Comparison of ENCODE assay signal across 9 cellular contexts in the genomic region with DNA sequence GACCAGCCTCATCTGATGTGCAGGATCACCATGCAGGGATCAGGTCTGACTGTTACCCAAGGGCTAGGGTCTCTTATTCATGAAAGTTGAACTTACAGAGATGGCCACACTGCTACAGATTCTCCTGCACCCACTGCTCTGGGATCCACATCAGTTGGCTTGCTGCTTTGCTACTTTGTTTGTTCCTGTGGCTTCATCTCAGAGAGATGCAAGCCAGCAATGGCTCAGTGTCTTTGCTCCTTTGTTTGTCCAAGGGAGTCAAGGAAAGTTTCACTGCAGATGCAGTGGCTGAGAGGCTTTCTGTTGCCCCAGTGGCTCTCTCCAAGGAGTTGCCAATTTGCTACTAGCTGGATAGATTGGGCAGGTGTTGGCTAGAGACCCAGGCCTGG.
DNase-seq lines count a peak whose midpoint lies in the region; ATAC-seq and TF ChIP-seq lines count a peak whose summit lies in the region.
"Had no signal": no experiment of that assay in that cellular context is flagged by ENCODE, and none has a peak within 500 bp of the region (broad histone marks: within the 10 kb centered on the region; RNA-seq: fewer than 3 reads in every experiment).

No MANE protein-coding gene starts in this region.

- peaks cover 24% of the 10 kb centered on the region in 2 experiments for H3K4me1 Mint-ChIP-seq in H9

- H3K4me2 ChIP-seq in H9 (ENCODE audit: insufficient read depth, insufficient read length, low read length) (no peak overlapping the region), MM.1S (ENCODE audit: low read depth, low read length) (no peak overlapping the region)
- H3K4me2 ChIP-seq: KMS-11 had no signal

- intact Hi-C loops in right lobe of liver (cut with DNase I) = no loop called here
- intact Hi-C loops in ascending aorta (cut with DNase I) = no loop called here

- no peak overlapping the region for H2AK5ac ChIP-seq in H9 (ENCODE audit: insufficient read length, low read length)

- H3K79me1 ChIP-seq in H9 (ENCODE audit: insufficient read depth, low read depth, low read length, poor library complexity, severe bottlenecking) = no peaks in the 10 kb centered on the region

- no peak overlapping the region for H2BK20ac ChIP-seq in H9 (ENCODE audit: low read depth, low read length, poor library complexity, severe bottlenecking)

- H4K91ac ChIP-seq in H9 (ENCODE audit: insufficient read length, low read depth, low read length) = no peak overlapping the region

- peaks cover 6% of the 10 kb centered on the region in 2 experiments; a peak in 2 of 5 replicates for H3K9me3 Mint-ChIP-seq in H9

- H3K9ac ChIP-seq in H9 (ENCODE audit: extremely low read depth, insufficient read length, low read length) (no peak overlapping the region), MM.1S (ENCODE audit: low read length) (no peak overlapping the region)
- H3K9ac ChIP-seq: KMS-11 had no signal

- no peak overlapping the region for H2BK120ac ChIP-seq in H9 (ENCODE audit: low read depth, low read length, poor library complexity, severe bottlenecking)

- H3F3A ChIP-seq in MM.1S (ENCODE audit: insufficient read depth, low read length) = no peaks in the 10 kb centered on the region

- H3K9me2 ChIP-seq in MM.1S (replicated peaks; ENCODE audit: insufficient read depth, low read length) = no peaks in the 10 kb centered on the region

- no peak overlapping the region for H3K56ac ChIP-seq in H9 (ENCODE audit: insufficient read length, low read depth, low read length)

- H3K14ac ChIP-seq in H9 (ENCODE audit: insufficient read depth, low read length) = no peak overlapping the region

- H3K27ac ChIP-seq in H9 (ENCODE audit: insufficient read length, low read depth, low read length) (no peak overlapping the region), VCaP (peak overlapping the region; percentile 64), right lobe of liver (no peak overlapping the region), ascending aorta (no peak overlapping the region), MM.1S (ENCODE audit: low read length) (no peak overlapping the region)
- H3K27ac ChIP-seq: KMS-11 had no signal

- no peak overlapping the region for H4K8ac ChIP-seq in H9 (replicated peaks; ENCODE audit: insufficient read length, low read depth, low read length)

- H4K5ac ChIP-seq in H9 (ENCODE audit: insufficient read length, low read depth, low read length) = peak overlapping the region; percentile 17

- no peaks in the 10 kb centered on the region for H3K27me3 ChIP-seq in H9 (ENCODE audit: insufficient read depth, low read length)
- H3K27me3 ChIP-seq in right lobe of liver = no peaks in the 10 kb centered on the region
- H3K27me3 ChIP-seq in ascending aorta = no peaks in the 10 kb centered on the region
- no peaks in the 10 kb centered on the region for H3K27me3 ChIP-seq in MM.1S (replicated peaks; ENCODE audit: insufficient read depth, low read length)

- H3K4me3 ChIP-seq in right lobe of liver (no peak overlapping the region), ascending aorta (no peak overlapping the region), MM.1S (ENCODE audit: low read length) (no peak overlapping the region)

- H3K79me2 ChIP-seq in H9 (ENCODE audit: insufficient read depth, low read length) = no peaks in the 10 kb centered on the region
- H3K79me2 ChIP-seq in MM.1S (ENCODE audit: low read length) = no peaks in the 10 kb centered on the region

- no peak for TF ChIP-seq CTCF in H9 (conservative IDR thresholded peaks at IDR 0.05)
- no peak for TF ChIP-seq CTCF in VCaP (conservative IDR thresholded peaks at IDR 0.05)
- TF ChIP-seq CTCF in right lobe of liver (IDR thresholded peaks at IDR 0.05) = no peak
- TF ChIP-seq CTCF in ascending aorta (IDR thresholded peaks at IDR 0.05) = no peak
- no peak for TF ChIP-seq CTCF in MM.1S (IDR thresholded peaks at IDR 0.05; ENCODE audit: low read length)

- no peak overlapping the region for H2BK12ac ChIP-seq in H9 (ENCODE audit: insufficient read length, low read depth, low read length)

- H3K27ac Mint-ChIP-seq in H9 = no peak overlapping the region; a peak in 1 of 7 replicates

- H3K36me3 Mint-ChIP-seq in H9 (ENCODE audit: insufficient read depth in 1 of 3, low read depth in 3 of 3) = peaks cover 0 to 14% (median 11%) of the 10 kb centered on the region in 3 experiments; a peak in 4 of 7 replicates

- no peaks in the 10 kb centered on the region for H3K23me2 ChIP-seq in H9 (ENCODE audit: insufficient read length, low read depth, low read length, poor library complexity, severe bottlenecking)

- H3K23ac ChIP-seq in H9 (ENCODE audit: insufficient read length, low read depth, low read length) = peak overlapping the region; percentile 16

- H3K4ac ChIP-seq in H9 (ENCODE audit: low read depth, low read length) = no peak overlapping the region

- H2AFZ ChIP-seq in H9 (ENCODE audit: low read length) (no peak overlapping the region), MM.1S (ENCODE audit: low read length) (no peak overlapping the region)

- H3T11ph ChIP-seq in H9 (ENCODE audit: low read length) = no peak overlapping the region

- no peak for TF ChIP-seq POLR2A in right lobe of liver (IDR thresholded peaks at IDR 0.05)

- H3K9me3 ChIP-seq in H9 (ENCODE audit: control insufficient read depth, low read depth, low read length) (no peaks in the 10 kb centered on the region), right lobe of liver (no peaks in the 10 kb centered on the region), ascending aorta (no peaks in the 10 kb centered on the region), MM.1S (replicated peaks; ENCODE audit: insufficient read depth, low read length) (no peaks in the 10 kb centered on the region)

- H2BK5ac ChIP-seq in H9 (ENCODE audit: insufficient read length, low read length) = no peak overlapping the region

- no peak overlapping the region for H3K18ac ChIP-seq in H9 (ENCODE audit: insufficient read length, low read depth, low read length)

- no peaks in the 10 kb centered on the region for H3K27me3 Mint-ChIP-seq in H9 (ENCODE audit: low read depth)

- ATAC-seq in right lobe of liver (peak; percentile 11 to 75 (median 26)), HG03469 (IDR thresholded peaks at IDR 0.05; ENCODE audit: unreplicated experiment) (no peak)

- H3K4me3 Mint-ChIP-seq in H9 = no peak overlapping the region

- H3K4me1 ChIP-seq in H9 (ENCODE audit: insufficient read depth, low read length) (no peaks in the 10 kb centered on the region; the same call in 1 of the 2 replicates), right lobe of liver (peaks cover 0 to 34% (median 5%) of the 10 kb centered on the region in 4 donors), ascending aorta (no peaks in the 10 kb centered on the region), MM.1S (ENCODE audit: low read length) (no peaks in the 10 kb centered on the region)

- DNase-seq in H9 (no peak), right lobe of liver (no peak), ascending aorta (ENCODE audit: low spot score in 2 of 2) (no peak), MM.1S (no peak), RPMI8226 (no peak)
- DNase-seq: GF-D8 had no signal

- H4K20me1 ChIP-seq in H9 (ENCODE audit: control insufficient read depth, insufficient read depth, insufficient read length) = no peaks in the 10 kb centered on the region
- H4K20me1 ChIP-seq in MM.1S (ENCODE audit: insufficient read depth, low read length) = no peaks in the 10 kb centered on the region

- H3K36me3 ChIP-seq in right lobe of liver = no peaks in the 10 kb centered on the region
- H3K36me3 ChIP-seq in ascending aorta = no peaks in the 10 kb centered on the region
- H3K36me3 ChIP-seq in MM.1S (replicated peaks; ENCODE audit: insufficient read depth, low read length) = no peaks in the 10 kb centered on the region

- no peak overlapping the region for H2BK15ac ChIP-seq in H9 (ENCODE audit: low read depth, low read length)
